Comparison of ENCODE assay signal across 28 cellular contexts in genomic region chr2:211487746-211488145, GRCh38.
"Had no signal": no experiment of that assay in that cellular context is flagged by ENCODE, and none has a peak within 500 bp of the region (broad histone marks: within the 10 kb centered on the region; RNA-seq: fewer than 3 reads in every experiment).

No MANE protein-coding gene starts in this region.

- H3K27ac ChIP-seq: gastrocnemius medialis, hepatocyte, upper lobe of left lung, vagina had no signal

- H3K9me3 ChIP-seq: gastrocnemius medialis, upper lobe of left lung had no signal

- H3K9me3 Mint-ChIP-seq: activated naive CD8-positive, alpha-beta T cell treated with anti-CD3 and anti-CD28 coated beads, Interleukin-2, amount 50 U/mL, for 24 hours; activated T-helper 2 cell treated with anti-CD3 and anti-CD28 coated beads, Interferon-gamma antibody, Interleukin-2, Interleukin-4, amounts not matched to agents 10 μg/mL and 5 μg/mL and 100 μg/mL, durations not matched to agents 14 hours and 24 hours and 36 hours; neural crest cell; stimulated activated memory B cell treated with anti-CD40 and anti-IgM and Interleukin-4, amounts not matched to agents 10 μg/mL and 1 μg/mL and 100 μg/mL, for 72 hours; stimulated activated naive CD8-positive, alpha-beta T cell treated with anti-CD3 and anti-CD28 coated beads, Interleukin-15, amount 100 ng/mL, for 72 hours had no signal

- ATAC-seq: activated CD8-positive, alpha-beta memory T cell treated with anti-CD3 and anti-CD28 coated beads, Interleukin-2, amount 10 ng/mL, durations not matched to agents 7 days and 5 days; activated CD8-positive, alpha-beta T cell treated with anti-CD3 and anti-CD28 coated beads, Interleukin-2, amount 10 ng/mL, durations not matched to agents 7 days and 5 days; activated naive CD8-positive, alpha-beta T cell treated with anti-CD3 and anti-CD28 coated beads, Interleukin-2, amount 50 U/mL, for 24 hours; gastrocnemius medialis; left cardiac atrium; naive thymus-derived CD4-positive, alpha-beta T cell; sciatic nerve; stimulated activated memory B cell treated with anti-CD40 and anti-IgM and Interleukin-4, amounts not matched to agents 10 μg/mL and 1 μg/mL and 100 μg/mL, for 72 hours; stimulated activated naive CD8-positive, alpha-beta T cell treated with anti-CD3 and anti-CD28 coated beads, Interleukin-15, amount 100 ng/mL, for 72 hours; T-helper 17 cell had no signal

- DNase-seq: activated B cell treated with CpG ODN at 0.5 μM for 24 hours; activated CD8-positive, alpha-beta memory T cell treated with anti-CD3 and anti-CD28 coated beads, Interleukin-2, amount 10 ng/mL, durations not matched to agents 7 days and 5 days; activated CD8-positive, alpha-beta T cell treated with anti-CD3 and anti-CD28 coated beads, Interleukin-2, amount 10 ng/mL, durations not matched to agents 7 days and 5 days; activated naive CD8-positive, alpha-beta T cell treated with anti-CD3 and anti-CD28 coated beads, Interleukin-2, amount 50 U/mL, for 24 hours; activated T-cell treated with anti-CD3 and anti-CD28 coated beads, Interleukin-2, amount 50 U/mL, for 48 hours; amygdala; effector CD8-positive, alpha-beta T cell; gastrocnemius medialis; islet precursor cell; left cardiac atrium; mammary epithelial cell; naive thymus-derived CD4-positive, alpha-beta T cell; small intestine; stimulated activated CD4-positive, alpha-beta T cell treated with anti-CD3 and anti-CD28 coated beads, Interleukin-4, amount 100 ng/mL, for 24 hours; stimulated activated naive CD8-positive, alpha-beta T cell treated with anti-CD3 and anti-CD28 coated beads, Interleukin-15, amount 100 ng/mL, for 72 hours; substantia nigra; SW 1271; T-helper 17 cell; T1000; upper lobe of left lung had no signal

- H3K36me3 ChIP-seq: gastrocnemius medialis, upper lobe of left lung, vagina had no signal

- H3K4me1 ChIP-seq: gastrocnemius medialis, upper lobe of left lung, vagina had no signal

- H3K4me1 Mint-ChIP-seq: activated B cell treated with CpG ODN at 0.5 μM for 24 hours; activated CD8-positive, alpha-beta memory T cell treated with anti-CD3 and anti-CD28 coated beads, Interleukin-2, amount 10 ng/mL, durations not matched to agents 7 days and 5 days; activated naive CD4-positive, alpha-beta T cell treated with anti-CD3 and anti-CD28 coated beads, Interleukin-2, amount 50 U/mL, for 24 hours; activated naive CD8-positive, alpha-beta T cell treated with anti-CD3 and anti-CD28 coated beads, Interleukin-2, amount 50 U/mL, for 24 hours; mesothelial cell of epicardium; naive thymus-derived CD4-positive, alpha-beta T cell; stimulated activated memory B cell treated with anti-CD40 and anti-IgM and Interleukin-4, amounts not matched to agents 10 μg/mL and 1 μg/mL and 100 μg/mL, for 72 hours; stimulated activated naive CD8-positive, alpha-beta T cell treated with anti-CD3 and anti-CD28 coated beads, Interleukin-15, amount 100 ng/mL, for 72 hours; T-helper 17 cell had no signal

- H3K36me3 Mint-ChIP-seq: activated CD8-positive, alpha-beta memory T cell treated with anti-CD3 and anti-CD28 coated beads, Interleukin-2, amount 10 ng/mL, durations not matched to agents 7 days and 5 days; activated naive CD4-positive, alpha-beta T cell treated with anti-CD3 and anti-CD28 coated beads, Interleukin-2, amount 50 U/mL, for 24 hours; mesothelial cell of epicardium; naive thymus-derived CD4-positive, alpha-beta T cell; stimulated activated memory B cell treated with anti-CD40 and anti-IgM and Interleukin-4, amounts not matched to agents 10 μg/mL and 1 μg/mL and 100 μg/mL, for 72 hours had no signal

- H3K27me3 ChIP-seq: gastrocnemius medialis, hepatocyte, upper lobe of left lung, vagina had no signal

- H3K27me3 Mint-ChIP-seq: activated B cell treated with CpG ODN at 0.5 μM for 24 hours; activated CD8-positive, alpha-beta memory T cell treated with anti-CD3 and anti-CD28 coated beads, Interleukin-2, amount 10 ng/mL, durations not matched to agents 7 days and 5 days; activated naive CD4-positive, alpha-beta T cell treated with anti-CD3 and anti-CD28 coated beads, Interleukin-2, amount 50 U/mL, for 24 hours; activated naive CD8-positive, alpha-beta T cell treated with anti-CD3 and anti-CD28 coated beads, Interleukin-2, amount 50 U/mL, for 24 hours; naive thymus-derived CD4-positive, alpha-beta T cell; stimulated activated memory B cell treated with anti-CD40 and anti-IgM and Interleukin-4, amounts not matched to agents 10 μg/mL and 1 μg/mL and 100 μg/mL, for 72 hours; stimulated activated naive CD8-positive, alpha-beta T cell treated with anti-CD3 and anti-CD28 coated beads, Interleukin-15, amount 100 ng/mL, for 72 hours; T-helper 17 cell had no signal

- H3K4me3 ChIP-seq: gastrocnemius medialis, hepatocyte, upper lobe of left lung, vagina had no signal

- H3K4me3 Mint-ChIP-seq: activated B cell treated with CpG ODN at 0.5 μM for 24 hours; activated CD8-positive, alpha-beta memory T cell treated with anti-CD3 and anti-CD28 coated beads, Interleukin-2, amount 10 ng/mL, durations not matched to agents 7 days and 5 days; activated CD8-positive, alpha-beta T cell treated with anti-CD3 and anti-CD28 coated beads, Interleukin-2, amount 10 ng/mL, durations not matched to agents 7 days and 5 days; activated naive CD4-positive, alpha-beta T cell treated with anti-CD3 and anti-CD28 coated beads, Interleukin-2, amount 50 U/mL, for 24 hours; activated naive CD8-positive, alpha-beta T cell treated with anti-CD3 and anti-CD28 coated beads, Interleukin-2, amount 50 U/mL, for 24 hours; mesothelial cell of epicardium; naive thymus-derived CD4-positive, alpha-beta T cell; neural crest cell; stimulated activated memory B cell treated with anti-CD40 and anti-IgM and Interleukin-4, amounts not matched to agents 10 μg/mL and 1 μg/mL and 100 μg/mL, for 72 hours; stimulated activated naive CD8-positive, alpha-beta T cell treated with anti-CD3 and anti-CD28 coated beads, Interleukin-15, amount 100 ng/mL, for 72 hours; T-helper 17 cell had no signal

- H3K27ac Mint-ChIP-seq: activated B cell treated with CpG ODN at 0.5 μM for 24 hours; activated CD8-positive, alpha-beta memory T cell treated with anti-CD3 and anti-CD28 coated beads, Interleukin-2, amount 10 ng/mL, durations not matched to agents 7 days and 5 days; activated CD8-positive, alpha-beta T cell treated with anti-CD3 and anti-CD28 coated beads, Interleukin-2, amount 10 ng/mL, durations not matched to agents 7 days and 5 days; activated naive CD4-positive, alpha-beta T cell treated with anti-CD3 and anti-CD28 coated beads, Interleukin-2, amount 50 U/mL, for 24 hours; activated naive CD8-positive, alpha-beta T cell treated with anti-CD3 and anti-CD28 coated beads, Interleukin-2, amount 50 U/mL, for 24 hours; activated T-helper 2 cell treated with anti-CD3 and anti-CD28 coated beads, Interferon-gamma antibody, Interleukin-2, Interleukin-4, amounts not matched to agents 10 μg/mL and 5 μg/mL and 100 μg/mL, durations not matched to agents 14 hours and 24 hours and 36 hours; mesothelial cell of epicardium; naive thymus-derived CD4-positive, alpha-beta T cell; stimulated activated memory B cell treated with anti-CD40 and anti-IgM and Interleukin-4, amounts not matched to agents 10 μg/mL and 1 μg/mL and 100 μg/mL, for 72 hours; stimulated activated naive CD8-positive, alpha-beta T cell treated with anti-CD3 and anti-CD28 coated beads, Interleukin-15, amount 100 ng/mL, for 72 hours; T-helper 17 cell had no signal
